ENCODE assay signal across 11 cellular contexts in the genomic region with DNA sequence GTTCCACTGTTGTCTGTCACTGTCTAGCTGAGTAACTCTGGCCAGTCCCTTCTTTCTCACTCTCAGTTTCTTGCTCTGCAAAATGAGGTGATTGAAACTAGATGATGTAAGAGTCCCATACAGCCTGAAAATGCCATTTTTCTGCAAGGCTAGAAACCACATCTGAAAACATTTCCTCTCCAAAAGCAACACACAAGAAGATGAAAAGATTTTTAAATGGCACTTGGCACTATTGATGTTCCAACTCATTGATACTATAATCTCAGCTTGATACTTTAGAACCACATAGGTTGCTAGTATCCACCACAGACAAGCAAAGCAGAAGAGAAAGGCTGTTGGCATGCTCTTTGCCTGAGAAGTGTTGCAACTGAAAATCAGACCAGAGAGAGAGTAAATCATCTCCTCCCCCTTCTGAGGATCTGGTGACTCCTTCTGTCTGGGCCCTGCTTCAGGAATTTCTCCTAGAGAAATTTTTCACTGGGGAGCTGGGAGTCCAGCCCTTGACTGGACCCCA.
DNase-seq lines count a peak whose midpoint lies in the region; ATAC-seq lines count a peak whose summit lies in the region.
"Had no signal": no experiment of that assay in that cellular context is flagged by ENCODE, and none has a peak within 500 bp of the region (broad histone marks: within the 10 kb centered on the region; RNA-seq: fewer than 3 reads in every experiment).

No MANE protein-coding gene starts in this region.

- H3K18ac ChIP-seq in mesenchymal stem cell (ENCODE audit: low read depth in 1 of 2, low read length in 2 of 2) = no peak overlapping the region

- peaks cover 7% of the 10 kb centered on the region for H3K9me3 Mint-ChIP-seq in activated T-cell treated with anti-CD3 and anti-CD28 coated beads, Interleukin-2, amount 50 U/mL, for 4 hours

- H3K27ac ChIP-seq in mesenchymal stem cell (ENCODE audit: low read length, poor library complexity, severe bottlenecking) = no peak overlapping the region
- H3K27ac ChIP-seq: SJCRH30 had no signal

- no peak overlapping the region for H2BK15ac ChIP-seq in mesenchymal stem cell (ENCODE audit: low read depth, poor library complexity, severe bottlenecking)

- no peak overlapping the region for H3K4me3 ChIP-seq in mesenchymal stem cell (ENCODE audit: insufficient read depth in 1 of 2, low read depth in 1 of 2, low read length in 2 of 2)
- H3K4me3 ChIP-seq: SJCRH30 had no signal

- H3K27me3 ChIP-seq in mesenchymal stem cell (ENCODE audit: control insufficient read depth in 1 of 2, insufficient read depth in 1 of 2, low read length in 2 of 2) = no peaks in the 10 kb centered on the region

- no peak overlapping the region for H2BK120ac ChIP-seq in mesenchymal stem cell (ENCODE audit: low read depth, low read length)

- peak; percentile 95 for ATAC-seq in GM18520 (IDR thresholded peaks at IDR 0.05; ENCODE audit: unreplicated experiment)
- peak; percentile 99 for ATAC-seq in GM21717 (IDR thresholded peaks at IDR 0.05; ENCODE audit: unreplicated experiment)
- ATAC-seq in HG03442 (IDR thresholded peaks at IDR 0.05; ENCODE audit: unreplicated experiment) = peak; percentile 98
- ATAC-seq in activated T-cell treated with anti-CD3 and anti-CD28 coated beads, Interleukin-2, amount 50 U/mL, for 4 hours = no peak

- H3K4ac ChIP-seq in mesenchymal stem cell (ENCODE audit: low read depth in 1 of 2, low read length in 2 of 2) = no peak overlapping the region

- no peak overlapping the region for H4K8ac ChIP-seq in mesenchymal stem cell (ENCODE audit: low read length)

- H3K4me2 ChIP-seq in mesenchymal stem cell (ENCODE audit: low read length, poor library complexity, severe bottlenecking) = no peak overlapping the region

- H2AK5ac ChIP-seq in mesenchymal stem cell (ENCODE audit: low read length, severe bottlenecking) = no peak overlapping the region

- no peaks in the 10 kb centered on the region for H3K4me1 Mint-ChIP-seq in activated T-cell treated with anti-CD3 and anti-CD28 coated beads, Interleukin-2, amount 50 U/mL, for 4 hours (ENCODE audit: low read depth)

- no peaks in the 10 kb centered on the region for H3K79me1 ChIP-seq in mesenchymal stem cell (replicated peaks; ENCODE audit: low read length, poor library complexity, severe bottlenecking)

- DNase-seq in mesenchymal stem cell = peak; percentile 82
- DNase-seq in activated CD8-positive, alpha-beta memory T cell treated with anti-CD3 and anti-CD28 coated beads for 24 hours = no peak
- no peak for DNase-seq in amygdala (lab: John Stamatoyannopoulos, UW)
- DNase-seq in activated T-cell treated with anti-CD3 and anti-CD28 coated beads for 4 hours = no peak
- DNase-seq in activated T-cell treated with anti-CD3 and anti-CD28 coated beads, Interleukin-2, amount 50 U/mL, for 4 hours = no peak
- DNase-seq: IMR-90; SJCRH30; stimulated activated CD4-positive, alpha-beta T cell treated with anti-CD3 and anti-CD28 coated beads, Interleukin-2, amount 100 ng/mL, for 48 hours had no signal

- H2BK12ac ChIP-seq in mesenchymal stem cell (ENCODE audit: low read length in 2 of 2) = no peak overlapping the region

- no peaks in the 10 kb centered on the region for H3K36me3 Mint-ChIP-seq in activated T-cell treated with anti-CD3 and anti-CD28 coated beads, Interleukin-2, amount 50 U/mL, for 4 hours (ENCODE audit: insufficient read depth)

- no peaks in the 10 kb centered on the region for H3K4me1 ChIP-seq in mesenchymal stem cell (ENCODE audit: control insufficient read depth, insufficient read depth, low read depth, low read length)
- H3K4me1 ChIP-seq: SJCRH30 had no signal

- no peak overlapping the region for H2AFZ ChIP-seq in mesenchymal stem cell (ENCODE audit: low read depth, low read length)

- no peak overlapping the region for H4K91ac ChIP-seq in mesenchymal stem cell (ENCODE audit: low read length)

- H3K27me3 Mint-ChIP-seq in activated T-cell treated with anti-CD3 and anti-CD28 coated beads, Interleukin-2, amount 50 U/mL, for 4 hours (ENCODE audit: low read depth) = no peaks in the 10 kb centered on the region

- no peak overlapping the region for H3K4me3 Mint-ChIP-seq in activated T-cell treated with anti-CD3 and anti-CD28 coated beads, Interleukin-2, amount 50 U/mL, for 4 hours

- H3K23ac ChIP-seq in mesenchymal stem cell (ENCODE audit: low read length in 2 of 2) = no peak overlapping the region

- H2BK5ac ChIP-seq in mesenchymal stem cell (ENCODE audit: low read depth, low read length, poor library complexity, severe bottlenecking) = no peak overlapping the region

- H3K9me3 ChIP-seq in mesenchymal stem cell (ENCODE audit: control insufficient read depth, low read length) = no peaks in the 10 kb centered on the region
- H3K9me3 ChIP-seq: SJCRH30 had no signal

- no peak overlapping the region for H3K9ac ChIP-seq in mesenchymal stem cell (ENCODE audit: low read length)

- H3K14ac ChIP-seq in mesenchymal stem cell (ENCODE audit: low read length in 2 of 2) = no peak overlapping the region

- H3K36me3 ChIP-seq in mesenchymal stem cell (ENCODE audit: control insufficient read depth in 1 of 2, insufficient read depth in 2 of 2, low read depth in 1 of 2, low read length in 2 of 2) = no peaks in the 10 kb centered on the region
- H3K36me3 ChIP-seq: SJCRH30 had no signal

Comparison
In these comparisons a context has a peak if more than half of its experiments do, and no peak if none do; other contexts are left out.
1. ATAC-seq: peak in GM18520 (single experiment), GM21717 (single experiment) and HG03442 (single experiment); none in activated T-cell treated with anti-CD3 and anti-CD28 coated beads, Interleukin-2, amount 50 U/mL, for 4 hours (0 of 2).